In the genomic region with DNA sequence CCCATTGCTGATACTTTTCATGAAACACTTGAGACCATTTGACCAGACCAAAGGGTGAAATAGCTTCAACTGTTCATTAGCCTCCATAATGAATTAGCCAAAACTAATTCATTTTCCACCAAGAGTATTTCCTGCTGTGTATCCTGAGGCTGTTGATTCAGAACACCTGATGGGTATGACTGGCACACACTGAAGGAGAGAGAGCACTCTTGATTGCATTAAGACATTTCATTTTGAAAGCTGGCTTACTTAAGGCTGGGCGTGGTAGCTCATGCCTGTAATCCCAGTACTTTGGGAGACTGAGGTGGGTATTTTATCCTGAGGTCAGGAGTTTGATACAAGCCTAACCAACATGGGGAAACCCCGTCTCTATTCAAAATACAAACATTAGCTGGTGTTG, we compare ENCODE assay signal across 20 cellular contexts.
"Had no signal": no experiment of that assay in that cellular context is flagged by ENCODE, and none has a peak within 500 bp of the region (broad histone marks: within the 10 kb centered on the region; RNA-seq: fewer than 3 reads in every experiment).

No MANE protein-coding gene starts in this region.

- ATAC-seq: gastrocnemius medialis, heart right ventricle, left cardiac atrium, left lung, left ventricle myocardium superior, lower lobe of right lung had no signal

- H3K4me1 ChIP-seq: esophagus muscularis mucosa, gastrocnemius medialis, heart right ventricle, left lung, lower lobe of right lung had no signal

- H3K27ac ChIP-seq: coronary artery, dorsolateral prefrontal cortex, epithelial cell of prostate, esophagus muscularis mucosa, gastrocnemius medialis, heart right ventricle, left lung, lower lobe of right lung had no signal

- H3K36me3 ChIP-seq: esophagus muscularis mucosa, gastrocnemius medialis, heart right ventricle, left lung, lower lobe of right lung had no signal

- H3K27me3 ChIP-seq: gastrocnemius medialis, left lung had no signal

- H3K4me3 ChIP-seq: coronary artery, dorsolateral prefrontal cortex, esophagus muscularis mucosa, gastrocnemius medialis, heart right ventricle, left lung, lower lobe of right lung had no signal

- DNase-seq: dermis blood vessel endothelial cell; dorsolateral prefrontal cortex; effector CD4-positive, alpha-beta T cell; effector memory CD4-positive, alpha-beta T cell; erythroblast; foreskin melanocyte; gastrocnemius medialis; glutamatergic neuron; head of caudate nucleus; heart right ventricle; hippocampal formation; left cardiac atrium; left lung; left ventricle myocardium superior; lower lobe of right lung; mesendoderm; midbrain had no signal

- H3K9me3 ChIP-seq: esophagus muscularis mucosa, gastrocnemius medialis, heart right ventricle, left lung, lower lobe of right lung had no signal
